12 cellular contexts compared by ENCODE assay signal in the genomic region with DNA sequence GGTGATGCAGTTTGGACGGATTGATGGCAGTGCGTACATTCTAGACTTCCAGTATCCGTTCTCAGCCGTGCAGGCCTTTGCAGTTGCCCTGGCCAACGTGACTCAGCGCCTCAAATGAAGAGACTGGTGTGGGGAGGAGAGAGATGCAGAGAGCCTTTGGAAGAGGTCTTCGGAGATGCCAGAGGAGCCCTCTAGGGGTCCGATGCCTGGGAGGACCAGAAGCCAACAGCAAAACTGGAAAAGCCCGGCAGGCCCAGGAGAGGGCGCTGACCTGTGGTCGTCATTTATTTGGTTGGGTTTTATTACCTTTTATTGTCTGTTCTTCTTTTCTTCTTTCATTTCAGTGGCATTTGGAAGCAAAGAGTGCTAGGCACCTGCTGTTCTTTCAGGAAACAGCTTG. TPM values are rescaled to one million over a fixed set of nuclear protein-coding genes. Genes with fewer than 3 reads are reported as not detected.
DNase-seq lines count a peak whose midpoint lies in the region; ATAC-seq and TF ChIP-seq lines count a peak whose summit lies in the region.
"Had no signal": no experiment of that assay in that cellular context is flagged by ENCODE, and none has a peak within 500 bp of the region (broad histone marks: within the 10 kb centered on the region; RNA-seq: fewer than 3 reads in every experiment).

No MANE protein-coding gene starts in this region.

- no peaks in the 10 kb centered on the region for H3K23me2 ChIP-seq in H9 (ENCODE audit: insufficient read length, low read depth, low read length, poor library complexity, severe bottlenecking)

- H3K56ac ChIP-seq in H9 (ENCODE audit: insufficient read length, low read depth, low read length): no peak overlapping the region

- H3K9me3 Mint-ChIP-seq in H9 (no peaks in the 10 kb centered on the region), glutamatergic neuron (ENCODE audit: unreplicated experiment) (peaks cover 7% of the 10 kb centered on the region)
- H3K9me3 Mint-ChIP-seq: CD4-positive, alpha-beta T cell had no signal

- no peak overlapping the region for H4K8ac ChIP-seq in H9 (replicated peaks; ENCODE audit: insufficient read length, low read depth, low read length)

- H3K23ac ChIP-seq in H9 (ENCODE audit: insufficient read length, low read depth, low read length): no peak overlapping the region

- DNase-seq in 8988T (peak; percentile 97), H9 (peak; percentile 91), SHP77 treated with DMSO at 0.1 percent for 48 hours (lab: John Stamatoyannopoulos, UW) (peak; percentile 73), glutamatergic neuron (peak; percentile 76), NCI-H510A (lab: John Stamatoyannopoulos, UW) (no peak), pons (ENCODE audit: low spot score) (no peak), hypothalamus (lab: John Stamatoyannopoulos, UW) (no peak)
- DNase-seq: activated CD8-positive, alpha-beta T cell treated with anti-CD3 and anti-CD28 coated beads, Interleukin-2, amount 10 ng/mL, durations not matched to agents 7 days and 5 days; body of pancreas; CD4-positive, alpha-beta T cell; NCI-H1436 had no signal

- no peak overlapping the region for H2BK5ac ChIP-seq in H9 (ENCODE audit: insufficient read length, low read length)

- H3K4me1 Mint-ChIP-seq in H9: peaks cover 3% of the 10 kb centered on the region in 2 experiments
- peaks cover 5% of the 10 kb centered on the region for H3K4me1 Mint-ChIP-seq in glutamatergic neuron (ENCODE audit: low read depth, unreplicated experiment)

- no peak for ATAC-seq in HG02759 (IDR thresholded peaks at IDR 0.05; ENCODE audit: unreplicated experiment)
- ATAC-seq: activated CD8-positive, alpha-beta T cell treated with anti-CD3 and anti-CD28 coated beads, Interleukin-2, amount 10 ng/mL, durations not matched to agents 7 days and 5 days; body of pancreas had no signal

- peak; percentile 97 for TF ChIP-seq CTCF in H9 (conservative IDR thresholded peaks at IDR 0.05)
- peak; percentile 67 for TF ChIP-seq CTCF in glutamatergic neuron (IDR thresholded peaks at IDR 0.05; ENCODE audit: partially characterized antibody, unreplicated experiment)

- peak overlapping the region; percentile 40 for H3K18ac ChIP-seq in H9 (ENCODE audit: insufficient read length, low read depth, low read length)

- H3K4me2 ChIP-seq in H9 (ENCODE audit: insufficient read depth, insufficient read length, low read length): no peak overlapping the region

- H4K20me1 ChIP-seq in H9 (ENCODE audit: control insufficient read depth, insufficient read depth, insufficient read length): no peaks in the 10 kb centered on the region

- no peak overlapping the region for H3T11ph ChIP-seq in H9 (ENCODE audit: low read length)

- no peak overlapping the region for H4K5ac ChIP-seq in H9 (ENCODE audit: insufficient read length, low read depth, low read length)

- H3K27ac ChIP-seq in H9 (ENCODE audit: insufficient read length, low read depth, low read length): no peak overlapping the region
- H3K27ac ChIP-seq: body of pancreas had no signal

- H3K27me3 Mint-ChIP-seq in H9 (ENCODE audit: low read depth): no peaks in the 10 kb centered on the region
- H3K27me3 Mint-ChIP-seq in glutamatergic neuron (ENCODE audit: unreplicated experiment): peaks cover 1% of the 10 kb centered on the region
- H3K27me3 Mint-ChIP-seq: CD4-positive, alpha-beta T cell had no signal

- H3K27ac Mint-ChIP-seq in H9 (peak overlapping the region in 1 of 3 experiments; percentile 94; a peak in 2 of 7 replicates), glutamatergic neuron (ENCODE audit: unreplicated experiment) (peak overlapping the region; percentile 70)
- H3K27ac Mint-ChIP-seq: activated CD8-positive, alpha-beta T cell treated with anti-CD3 and anti-CD28 coated beads, Interleukin-2, amount 10 ng/mL, durations not matched to agents 7 days and 5 days; CD4-positive, alpha-beta T cell had no signal

- H2BK15ac ChIP-seq in H9 (ENCODE audit: low read depth, low read length): no peak overlapping the region

- no peaks in the 10 kb centered on the region for H3K9me3 ChIP-seq in H9 (ENCODE audit: control insufficient read depth, low read depth, low read length)
- H3K9me3 ChIP-seq: body of pancreas had no signal

- no peak overlapping the region for H2AFZ ChIP-seq in H9 (ENCODE audit: low read length)

- WGBS in H9 (ENCODE audit: extremely low coverage, insufficient read length, low lambda C conversion rate): no CpG with 5 or more reads among the region's 11 CpGs

- H3K4me3 Mint-ChIP-seq in H9 (no peak overlapping the region), glutamatergic neuron (ENCODE audit: unreplicated experiment) (no peak overlapping the region)
- H3K4me3 Mint-ChIP-seq: activated CD8-positive, alpha-beta T cell treated with anti-CD3 and anti-CD28 coated beads, Interleukin-2, amount 10 ng/mL, durations not matched to agents 7 days and 5 days; CD4-positive, alpha-beta T cell had no signal

- no peak overlapping the region for H4K91ac ChIP-seq in H9 (ENCODE audit: insufficient read length, low read depth, low read length)

- H3K9ac ChIP-seq in H9 (ENCODE audit: extremely low read depth, insufficient read length, low read length): no peak overlapping the region

- H3K79me2 ChIP-seq in H9 (ENCODE audit: insufficient read depth, low read length): peaks cover 2% of the 10 kb centered on the region; the same call in 1 of the 2 replicates

- H2BK20ac ChIP-seq in H9 (ENCODE audit: low read depth, low read length, poor library complexity, severe bottlenecking): no peak overlapping the region

- no peak overlapping the region for H2BK120ac ChIP-seq in H9 (ENCODE audit: low read depth, low read length, poor library complexity, severe bottlenecking)

- no peaks in the 10 kb centered on the region for H3K79me1 ChIP-seq in H9 (ENCODE audit: insufficient read depth, low read depth, low read length, poor library complexity, severe bottlenecking)

- H3K27me3 ChIP-seq in H9 (ENCODE audit: insufficient read depth, low read length): no peaks in the 10 kb centered on the region
- H3K27me3 ChIP-seq: body of pancreas had no signal

- H2AK5ac ChIP-seq in H9 (ENCODE audit: insufficient read length, low read length): no peak overlapping the region

- no peak overlapping the region for H3K4ac ChIP-seq in H9 (ENCODE audit: low read depth, low read length)

- no peaks in the 10 kb centered on the region for H3K4me1 ChIP-seq in H9 (ENCODE audit: insufficient read depth, low read length)

- H2BK12ac ChIP-seq in H9 (ENCODE audit: insufficient read length, low read depth, low read length): no peak overlapping the region

- H3K36me3 Mint-ChIP-seq in H9 (ENCODE audit: insufficient read depth in 1 of 3, low read depth in 3 of 3) (peaks cover 5 to 36% (median 16%) of the 10 kb centered on the region in 3 experiments; a peak in 6 of 7 replicates), glutamatergic neuron (ENCODE audit: unreplicated experiment) (no peaks in the 10 kb centered on the region)

- H3K14ac ChIP-seq in H9 (ENCODE audit: insufficient read depth, low read length): peak overlapping the region; percentile 18; the same call in 1 of the 2 replicates

RNA-seq across cellular contexts. Expression of a gene that starts 53.3 kb away (rescaled TPM):
- total RNA-seq in H9 (2021) (23.7 and 24.4 TPM in 2 replicates), glutamatergic neuron (ENCODE audit: unreplicated experiment) (44.3 TPM)

Comparison
In these comparisons a context has a peak if more than half of its experiments do, and no peak if none do; other contexts are left out.
1. DNase-seq: peak in 8988T (single experiment), H9 (single experiment), SHP77 treated with DMSO at 0.1 percent for 48 hours (single experiment) and glutamatergic neuron (single experiment); none in NCI-H510A (single experiment), pons (single experiment) and hypothalamus (0 of 51).